In genomic region chr4:46445689-46446339, GRCh38 we compare ENCODE assay signal across 20 cellular contexts. TPM values are rescaled to one million over a fixed set of nuclear protein-coding genes. Genes with fewer than 3 reads are reported as not detected.
"Had no signal": no experiment of that assay in that cellular context is flagged by ENCODE, and none has a peak within 500 bp of the region (broad histone marks: within the 10 kb centered on the region; RNA-seq: fewer than 3 reads in every experiment).

No MANE protein-coding gene starts in this region.

- ATAC-seq: activated CD8-positive, alpha-beta T cell treated with anti-CD3 and anti-CD28 coated beads, Interleukin-2, amount 10 ng/mL, durations not matched to agents 7 days and 5 days; effector memory CD8-positive, alpha-beta T cell; gastroesophageal sphincter; psoas muscle; sciatic nerve had no signal

- DNase-seq: activated CD4-positive, alpha-beta T cell treated with anti-CD3 and anti-CD28 coated beads, Interleukin-2, amount 10 ng/mL, durations not matched to agents 24 days and 14 days; activated CD4-positive, CD25-positive, alpha-beta regulatory T cell; activated CD8-positive, alpha-beta memory T cell treated with anti-CD3 and anti-CD28 coated beads, Interleukin-2, amount 50 U/mL, for 4 hours; activated CD8-positive, alpha-beta T cell treated with anti-CD3 and anti-CD28 coated beads, Interleukin-2, amount 10 ng/mL, durations not matched to agents 7 days and 5 days; activated gamma-delta T cell; activated naive CD8-positive, alpha-beta T cell treated with anti-CD3 and anti-CD28 coated beads for 36 hours; activated T-cell treated with anti-CD3 and anti-CD28 coated beads, Interleukin-2, amount 50 U/mL, for 48 hours; cerebellar nuclear complex; effector memory CD8-positive, alpha-beta T cell; islet precursor cell; psoas muscle; spleen; trophoblast cell had no signal

- H3K4me1 ChIP-seq: gastroesophageal sphincter, psoas muscle, spleen, suprapubic skin had no signal

- H3K27ac ChIP-seq: epithelial cell of prostate, gastroesophageal sphincter, psoas muscle, spleen, suprapubic skin had no signal

- H3K27me3 ChIP-seq: gastroesophageal sphincter, spleen, suprapubic skin had no signal

RNA-seq across cellular contexts. Expression of gene GABRA2, which starts 55.9 kb away (rescaled TPM):
- total RNA-seq: activated CD4-positive, alpha-beta T cell treated with anti-CD3 and anti-CD28 coated beads, Interleukin-2, amount 10 ng/mL, durations not matched to agents 24 days and 14 days; activated CD8-positive, alpha-beta T cell treated with anti-CD3 and anti-CD28 coated beads, Interleukin-2, amount 10 ng/mL, durations not matched to agents 7 days and 5 days; activated naive CD8-positive, alpha-beta T cell treated with anti-CD3 and anti-CD28 coated beads for 36 hours; fibroblast of lung; neural crest cell; osteoblast; psoas muscle had no signal
- polyA plus RNA-seq: fibroblast of lung had no signal
